20 cellular contexts compared by ENCODE assay signal in the genomic region with DNA sequence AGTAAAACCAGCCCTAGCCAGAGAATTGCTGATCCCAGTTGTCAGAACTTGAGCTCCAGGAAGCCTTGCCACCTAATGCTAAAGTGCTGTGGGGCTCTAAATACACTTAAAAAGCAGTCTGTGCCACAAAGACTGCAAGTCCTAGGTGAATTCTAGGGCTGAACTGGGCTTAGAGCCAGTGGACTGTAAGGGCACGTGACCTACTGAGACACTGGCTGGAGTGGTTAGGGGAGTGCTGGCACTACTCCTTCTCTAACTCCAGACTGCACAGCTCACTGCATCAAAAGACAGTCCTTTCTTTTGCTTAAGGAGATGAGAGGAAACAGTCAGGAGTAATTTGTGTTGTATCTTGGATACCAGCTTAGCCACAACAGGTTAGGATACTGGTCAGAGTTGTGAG.
"Had no signal": no experiment of that assay in that cellular context is flagged by ENCODE, and none has a peak within 500 bp of the region (broad histone marks: within the 10 kb centered on the region; RNA-seq: fewer than 3 reads in every experiment).

No MANE protein-coding gene starts in this region.

- H3K27ac ChIP-seq: coronary artery, foreskin keratinocyte, prostate gland, right lobe of liver, stomach, upper lobe of left lung had no signal

- H3K36me3 Mint-ChIP-seq: activated naive CD4-positive, alpha-beta T cell treated with anti-CD3 and anti-CD28 coated beads, Interleukin-2, amount 10 ng/mL, durations not matched to agents 7 days and 5 days; stimulated activated effector memory CD8-positive, alpha-beta T cell treated with anti-CD3 and anti-CD28 coated beads, Interleukin-12 subunit alpha, Interleukin-12 subunit beta, amount 100 ng/mL, for 72 hours had no signal

- H3K4me1 ChIP-seq: foreskin keratinocyte, prostate gland, right lobe of liver, stomach, upper lobe of left lung had no signal

- H3K27me3 Mint-ChIP-seq: activated naive CD4-positive, alpha-beta T cell treated with anti-CD3 and anti-CD28 coated beads, Interleukin-2, amount 10 ng/mL, durations not matched to agents 7 days and 5 days; activated naive CD8-positive, alpha-beta T cell treated with anti-CD3 and anti-CD28 coated beads, Interleukin-2, amount 50 U/mL, for 24 hours had no signal

- H3K27me3 ChIP-seq: foreskin keratinocyte, right lobe of liver, stomach, upper lobe of left lung had no signal

- H3K4me3 Mint-ChIP-seq: activated naive CD4-positive, alpha-beta T cell treated with anti-CD3 and anti-CD28 coated beads, Interleukin-2, amount 10 ng/mL, durations not matched to agents 7 days and 5 days; activated naive CD8-positive, alpha-beta T cell treated with anti-CD3 and anti-CD28 coated beads, Interleukin-2, amount 50 U/mL, for 24 hours; neural crest cell; stimulated activated effector memory CD8-positive, alpha-beta T cell treated with anti-CD3 and anti-CD28 coated beads, Interleukin-12 subunit alpha, Interleukin-12 subunit beta, amount 100 ng/mL, for 72 hours had no signal

- H3K4me1 Mint-ChIP-seq: activated naive CD4-positive, alpha-beta T cell treated with anti-CD3 and anti-CD28 coated beads, Interleukin-2, amount 10 ng/mL, durations not matched to agents 7 days and 5 days; activated naive CD8-positive, alpha-beta T cell treated with anti-CD3 and anti-CD28 coated beads, Interleukin-2, amount 50 U/mL, for 24 hours; neural crest cell; stimulated activated effector memory CD8-positive, alpha-beta T cell treated with anti-CD3 and anti-CD28 coated beads, Interleukin-12 subunit alpha, Interleukin-12 subunit beta, amount 100 ng/mL, for 72 hours had no signal

- H3K9me3 ChIP-seq: prostate gland, right lobe of liver, stomach, upper lobe of left lung had no signal

- H3K27ac Mint-ChIP-seq: activated naive CD4-positive, alpha-beta T cell treated with anti-CD3 and anti-CD28 coated beads, Interleukin-2, amount 10 ng/mL, durations not matched to agents 7 days and 5 days; activated naive CD8-positive, alpha-beta T cell treated with anti-CD3 and anti-CD28 coated beads, Interleukin-2, amount 50 U/mL, for 24 hours; stimulated activated effector memory CD8-positive, alpha-beta T cell treated with anti-CD3 and anti-CD28 coated beads, Interleukin-12 subunit alpha, Interleukin-12 subunit beta, amount 100 ng/mL, for 72 hours had no signal

- H3K4me3 ChIP-seq: coronary artery, prostate gland, right lobe of liver, stomach, upper lobe of left lung had no signal

- DNase-seq: activated CD4-positive, alpha-beta T cell treated with anti-CD3 and anti-CD28 coated beads, Interleukin-2, amount 50 U/mL, for 1 hour; activated CD8-positive, alpha-beta memory T cell treated with anti-CD3 and anti-CD28 coated beads, Interleukin-2, amount 50 U/mL, for 48 hours; activated effector memory CD4-positive, alpha-beta T cell treated with Interleukin-2 at 50 U/mL for 16 hours; activated naive CD4-positive, alpha-beta T cell treated with anti-CD3 and anti-CD28 coated beads, Interleukin-2, amount 10 ng/mL, durations not matched to agents 7 days and 5 days; activated naive CD8-positive, alpha-beta T cell treated with anti-CD3 and anti-CD28 coated beads, Interleukin-2, amount 50 U/mL, for 24 hours; activated T-cell treated with anti-CD3 and anti-CD28 coated beads, Interleukin-2, amount 50 U/mL, for 48 hours; aorta; foreskin keratinocyte; right lobe of liver; small intestine; stimulated activated CD4-positive, alpha-beta T cell treated with anti-CD3 and anti-CD28 coated beads, Interleukin-4, amount 100 ng/mL, for 24 hours; stomach; T-helper 1 cell; T1000 had no signal

- ATAC-seq: activated naive CD8-positive, alpha-beta T cell treated with anti-CD3 and anti-CD28 coated beads, Interleukin-2, amount 50 U/mL, for 24 hours; foreskin keratinocyte; left lobe of liver; right lobe of liver; stimulated activated effector memory CD8-positive, alpha-beta T cell treated with anti-CD3 and anti-CD28 coated beads, Interleukin-12 subunit alpha, Interleukin-12 subunit beta, amount 100 ng/mL, for 72 hours had no signal

- H3K36me3 ChIP-seq: prostate gland, right lobe of liver, stomach, upper lobe of left lung had no signal

- H3K9me3 Mint-ChIP-seq: activated naive CD4-positive, alpha-beta T cell treated with anti-CD3 and anti-CD28 coated beads, Interleukin-2, amount 10 ng/mL, durations not matched to agents 7 days and 5 days; activated naive CD8-positive, alpha-beta T cell treated with anti-CD3 and anti-CD28 coated beads, Interleukin-2, amount 50 U/mL, for 24 hours; neural crest cell; stimulated activated effector memory CD8-positive, alpha-beta T cell treated with anti-CD3 and anti-CD28 coated beads, Interleukin-12 subunit alpha, Interleukin-12 subunit beta, amount 100 ng/mL, for 72 hours had no signal
